26 cellular contexts compared by ENCODE assay signal in genomic region chr12:1436996-1437395, GRCh38.
A peak's percentile ranks its signal among the peaks of the same experiment; 100 is the strongest.
DNase-seq lines count a peak whose midpoint lies in the region; ATAC-seq, FAIRE-seq and TF ChIP-seq lines count a peak whose summit lies in the region.
"Had no signal": no experiment of that assay in that cellular context is flagged by ENCODE, and none has a peak within 500 bp of the region (broad histone marks: within the 10 kb centered on the region; RNA-seq: fewer than 3 reads in every experiment).

No MANE protein-coding gene starts in this region.

- no peaks in the 10 kb centered on the region for H3K79me2 ChIP-seq in KMS-11 (ENCODE audit: insufficient read depth, low read depth)

- H4K20me1 ChIP-seq in KMS-11 (ENCODE audit: insufficient read depth), result no peaks in the 10 kb centered on the region
- H4K20me1 ChIP-seq: BLaER1 had no signal

- no peaks in the 10 kb centered on the region for H3K9me3 Mint-ChIP-seq in nephron
- H3K9me3 Mint-ChIP-seq: CD4-positive, alpha-beta memory T cell; CD4-positive, CD25-positive, alpha-beta regulatory T cell; CD8-positive, alpha-beta memory T cell had no signal

- TF ChIP-seq POLR2A in sigmoid colon (IDR thresholded peaks at IDR 0.05), result no peak

- intact Hi-C loops in left lung (cut with DNase I), result no loop called here
- intact Hi-C loops in sigmoid colon (cut with DNase I), result no loop called here
- intact Hi-C loops in pancreas (cut with DNase I), result no loop called here

- peak overlapping the region in 2 of 3 experiments; percentile 7 to 48 for H3K27ac Mint-ChIP-seq in nephron
- H3K27ac Mint-ChIP-seq: CD14-positive monocyte; CD4-positive, alpha-beta memory T cell had no signal

- H3K27me3 ChIP-seq in KMS-11 (ENCODE audit: insufficient read depth, low read depth) (no peaks in the 10 kb centered on the region), left lung (no peaks in the 10 kb centered on the region), sigmoid colon (no peaks in the 10 kb centered on the region), pancreas (no peaks in the 10 kb centered on the region)
- H3K27me3 ChIP-seq: BE2C, BLaER1 had no signal

- no peak overlapping the region for H3K4me3 ChIP-seq in KMS-11 (IDR thresholded peaks at IDR 0.05; ENCODE audit: insufficient read depth, low read depth, low read length)
- H3K4me3 ChIP-seq in left lung, result no peak overlapping the region
- no peak overlapping the region for H3K4me3 ChIP-seq in sigmoid colon
- no peak overlapping the region for H3K4me3 ChIP-seq in pancreas
- H3K4me3 ChIP-seq: BLaER1 had no signal

- TF ChIP-seq CTCF in KMS-11 (conservative IDR thresholded peaks at IDR 0.05; ENCODE audit: low read depth, low read length) (no peak), left lung (IDR thresholded peaks at IDR 0.05) (no peak), nephron (IDR thresholded peaks at IDR 0.05; ENCODE audit: unreplicated experiment in 3 of 3) (no peak), sigmoid colon (IDR thresholded peaks at IDR 0.05) (no peak), GM10266 (IDR thresholded peaks at IDR 0.05; ENCODE audit: control insufficient read depth, insufficient read depth, low read depth, missing control alignments) (no peak), pancreas (IDR thresholded peaks at IDR 0.05) (no peak)

- H3K4me1 ChIP-seq in KMS-11 (ENCODE audit: low read depth, poor library complexity, severe bottlenecking) (peaks cover 21% of the 10 kb centered on the region), left lung (peaks cover 0 to 7% of the 10 kb centered on the region in 2 donors), sigmoid colon (peaks cover 0 to 20% (median 3%) of the 10 kb centered on the region in 4 donors), pancreas (peaks cover 0 to 9% (median 4%) of the 10 kb centered on the region in 3 donors)
- H3K4me1 ChIP-seq: BE2C, BLaER1 had no signal

- H3K36me3 ChIP-seq in KMS-11 (ENCODE audit: insufficient read depth) (no peaks in the 10 kb centered on the region), left lung (no peaks in the 10 kb centered on the region), sigmoid colon (no peaks in the 10 kb centered on the region), pancreas (no peaks in the 10 kb centered on the region)
- H3K36me3 ChIP-seq: BE2C, BLaER1 had no signal

- 0 out of 2 replicates have a peak overlapping the region, but pooled peaks have one; percentile 12 for H3K4me2 ChIP-seq in KMS-11
- H3K4me2 ChIP-seq: BLaER1 had no signal

- WGBS in sigmoid colon, 2 donors, result 89 to 95% methylated on average over 3 of the region's 3 CpGs
- WGBS in pancreas, 2 donors, result 85 to 88% methylated on average over 3 of the region's 3 CpGs

- no peak overlapping the region for H3K9ac ChIP-seq in KMS-11
- H3K9ac ChIP-seq: BLaER1 had no signal

- no peak for DNase-seq in left lung
- no peak for DNase-seq in sigmoid colon
- no peak for DNase-seq in GM10266 (ENCODE audit: extremely low spot score)
- DNase-seq in pancreas, result no peak
- DNase-seq: 8988T; ACHN; BE2C; C1 segment of cervical spinal cord; CD4-positive, alpha-beta memory T cell; CD4-positive, CD25-positive, alpha-beta regulatory T cell; CD8-positive, alpha-beta memory T cell; COR-L47; DMS 273 treated with DMSO at 0.1 percent for 48 hours; DMS153; DMS53; DMS79; DND-41; EL; GDM1 had no signal

- H2AFZ ChIP-seq in KMS-11 (ENCODE audit: low read depth), result no peak overlapping the region

- no peak for TF ChIP-seq EP300 in sigmoid colon (IDR thresholded peaks at IDR 0.05)

- ATAC-seq in left lung (peak; percentile 62), pancreas (no peak)

- peaks cover 38% of the 10 kb centered on the region for H3K4me1 Mint-ChIP-seq in nephron
- H3K4me1 Mint-ChIP-seq: CD14-positive monocyte; CD4-positive, alpha-beta memory T cell; CD8-positive, alpha-beta memory T cell had no signal

- no peaks in the 10 kb centered on the region for H3K9me3 ChIP-seq in left lung
- no peaks in the 10 kb centered on the region for H3K9me3 ChIP-seq in sigmoid colon
- no peaks in the 10 kb centered on the region for H3K9me3 ChIP-seq in pancreas
- H3K9me3 ChIP-seq: BE2C, BLaER1 had no signal

- no peak overlapping the region for H3K4me3 Mint-ChIP-seq in nephron
- H3K4me3 Mint-ChIP-seq: CD14-positive monocyte; CD4-positive, alpha-beta memory T cell; CD4-positive, CD25-positive, alpha-beta regulatory T cell; CD8-positive, alpha-beta memory T cell had no signal

- H3K36me3 Mint-ChIP-seq in nephron (ENCODE audit: low read depth), result peaks cover 4% of the 10 kb centered on the region

- FAIRE-seq in pancreas (lab: Jason Lieb, UNC), result no peak
- FAIRE-seq: A204.1, GM12891, GM19239 had no signal

- H3K27ac ChIP-seq in KMS-11 (0 out of 2 replicates have a peak overlapping the region, but pooled peaks have one; percentile 2), left lung (no peak overlapping the region), sigmoid colon (no peak overlapping the region), pancreas (no peak overlapping the region)
- H3K27ac ChIP-seq: BLaER1 had no signal

- H3K27me3 Mint-ChIP-seq in nephron (ENCODE audit: low read depth), result no peaks in the 10 kb centered on the region
- H3K27me3 Mint-ChIP-seq: CD4-positive, alpha-beta memory T cell; CD4-positive, CD25-positive, alpha-beta regulatory T cell; CD8-positive, alpha-beta memory T cell had no signal
